In genomic region chr19:41297628-41298326, GRCh38 we compare ENCODE assay signal across 8 cellular contexts. TPM values are rescaled to one million over a fixed set of nuclear protein-coding genes. Genes with fewer than 3 reads are reported as not detected.
DNase-seq lines count a peak whose midpoint lies in the region; ATAC-seq, FAIRE-seq and TF ChIP-seq lines count a peak whose summit lies in the region.

No MANE protein-coding gene starts in this region.

- no peaks in the 10 kb centered on the region for H3K27me3 ChIP-seq in HepG2 (ENCODE audit: control insufficient read depth in 1 of 2, insufficient read depth in 2 of 2, low read length in 2 of 2)
- H3K27me3 ChIP-seq in upper lobe of right lung = no peaks in the 10 kb centered on the region

- no peak overlapping the region for H3K9ac ChIP-seq in HepG2 (ENCODE audit: insufficient read depth, low read depth, low read length)

- no peaks in the 10 kb centered on the region for H3K27me3 Mint-ChIP-seq in T-cell

- H3K4me1 ChIP-seq in HepG2 (ENCODE audit: insufficient read depth, low read length) = no peaks in the 10 kb centered on the region
- peaks cover 53% of the 10 kb centered on the region for H3K4me1 ChIP-seq in upper lobe of right lung

- POLR2A ChIA-PET in T-cell (lab: Charles Lee) (interaction anchor here (0.8 to 2.8 kb wide), 6 partner anchors 9 to 234 kb away, joined by 3 to 17 read pairs (median 3); partner anchors contain the start of gene HNRNPUL1 (in 1 of the 2)), HepG2 (lab: Yijun Ruan, JAX) (interaction anchor here (0.9 to 1.1 kb wide), 2 partner anchors 11 to 34 kb away, joined by 4 to 7 read pairs; partner anchors contain the start of gene HNRNPUL1)

- H3K4me2 ChIP-seq in HepG2 (ENCODE audit: low read depth, low read length) = no peak overlapping the region

- H3K36me3 Mint-ChIP-seq in T-cell = peaks cover 78% of the 10 kb centered on the region

- no peak for TF ChIP-seq EP300 in HepG2 (IDR thresholded peaks at IDR 0.05; ENCODE audit: low read depth in 2 of 2, low read length in 2 of 2)
- TF ChIP-seq EP300 in HepG2 (CRISPR knock-in tag; IDR thresholded peaks at IDR 0.05; ENCODE audit: borderline replicate concordance) = no peak

- H2AFZ ChIP-seq in HepG2 (ENCODE audit: low read length) = no peak overlapping the region

- FAIRE-seq in HepG2 (lab: Jason Lieb, UNC) = no peak

- H3K4me3 Mint-ChIP-seq in T-cell = peak overlapping the region in 2 of 3 donors; percentile 25 to 31

- BruUV-seq in HepG2 (replicated peaks; lab: Mats Ljungman, UMichigan) = TSS peak; percentile 26

- TF ChIP-seq RAD21 in HepG2 (CRISPR knock-in tag; IDR thresholded peaks at IDR 0.05) = no peak

- WGBS in HepG2 (ENCODE audit: low lambda C conversion rate) = 100% methylated on average over 5 of the region's 7 CpGs

- CTCF ChIA-PET in T-cell (lab: Charles Lee) = interaction anchor here (1.1 to 2.4 kb wide), 3 partner anchors 11 to 93 kb away, joined by 3 to 9 read pairs (median 7); no protein-coding TSS in a partner anchor
- CTCF ChIA-PET in HepG2 (lab: Yijun Ruan, JAX; ENCODE audit: low intra/inter-chr PET ratio, low total read pairs) = no interaction called here

- TF ChIP-seq POLR2A in HepG2 (IDR thresholded peaks at IDR 0.05; ENCODE audit: insufficient read depth in 1 of 2, low read depth in 2 of 2, low read length in 2 of 2) = no peak

- H3K4me3 ChIP-seq in HepG2 (replicated peaks in 1 of 3; ENCODE audit: insufficient read depth in 1 of 3, low read depth in 2 of 3, low read length in 3 of 3) (no peak overlapping the region), upper lobe of right lung (no peak overlapping the region)

- intact Hi-C loops in HepG2 (cut with micrococcal nuclease; ENCODE audit: unreplicated experiment) = no loop called here
- intact Hi-C loops in upper lobe of right lung (cut with DNase I) = no loop called here

- in situ Hi-C loops in HepG2 (cut with HindIII; ENCODE audit: extremely low pct_ligation_motif_present, low pct_unique_long_range_greater_than_20kb) = no loop called here

- TF ChIP-seq CTCF in HepG2 (CRISPR knock-in tag; IDR thresholded peaks at IDR 0.05) = no peak
- no peak for TF ChIP-seq CTCF in upper lobe of right lung (IDR thresholded peaks at IDR 0.05)

- peaks cover 83 to 87% (median 85%) of the 10 kb centered on the region in 3 donors for H3K4me1 Mint-ChIP-seq in T-cell

- peak overlapping the region; percentile 96 to 99 for H3K27ac Mint-ChIP-seq in T-cell

- ATAC-seq in GM18858 (IDR thresholded peaks at IDR 0.05; ENCODE audit: unreplicated experiment) (peak; percentile 65), HG02678 (IDR thresholded peaks at IDR 0.05; ENCODE audit: unreplicated experiment) (peak; percentile 78), T-cell (replicated peaks in 1 of 4) (peak in 3 of 4 experiments; percentile 7 to 34 (median 21)), HepG2 (no peak), upper lobe of right lung (no peak)

- peak in 5 of 34 experiments; percentile 23 to 38 (median 32) for DNase-seq in T-cell
- no peak for DNase-seq in HepG2 (ENCODE audit: low spot score)
- no peak for DNase-seq in upper lobe of right lung
- DNase-seq in SK-N-DZ (ENCODE audit: low spot score) = no peak
- DNase-seq in mesenteric fat pad (ENCODE audit: low spot score) = no peak
- DNase-seq in SKM-1 (lab: John Stamatoyannopoulos, UW; ENCODE audit: unreplicated experiment) = no peak

- no peaks in the 10 kb centered on the region for H3K79me2 ChIP-seq in HepG2 (ENCODE audit: insufficient read depth, low read length)

- H3K9me3 ChIP-seq in HepG2 (ENCODE audit: low read length) (no peaks in the 10 kb centered on the region), upper lobe of right lung (no peaks in the 10 kb centered on the region)

- H3K9me3 Mint-ChIP-seq in T-cell = no peaks in the 10 kb centered on the region

- no peaks in the 10 kb centered on the region; the same call in 1 of the 2 replicates for H4K20me1 ChIP-seq in HepG2 (ENCODE audit: insufficient read depth, low read length)

- H3K27ac ChIP-seq in HepG2 (ENCODE audit: extremely low read length, insufficient read depth, low read length) (peak overlapping the region; percentile 45), upper lobe of right lung (peak overlapping the region; percentile 82)

- H3K36me3 ChIP-seq in HepG2 (replicated peaks in 1 of 2; ENCODE audit: control insufficient read depth in 1 of 2, insufficient read depth in 2 of 2, low read length in 2 of 2) (peaks cover 58 to 97% of the 10 kb centered on the region in 2 experiments), upper lobe of right lung (peaks cover 76% of the 10 kb centered on the region)

RNA-seq across cellular contexts. Expression of gene CCDC97, which starts 12.2 kb away (rescaled TPM):
- total RNA-seq in T-cell (10 to 100 TPM; 38.9 to 61.5 (median 55.1) TPM), HepG2 (2016; rRNA removed; fragmentation: Illumina TruSeq; extraction: Trizol) (7.1 and 7.3 TPM in 2 replicates), upper lobe of right lung (31.9 TPM), mesenteric fat pad (20.5 TPM)
- 1.5 and 3.3 TPM in 2 replicates for total RNA-seq in HepG2 (2016; cell fraction: cytosol; rRNA removed; fragmentation: Illumina TruSeq; extraction: Trizol; ENCODE audit: low read depth)
- 6.7 and 7.8 TPM in 2 replicates for total RNA-seq in HepG2 (2016; cell fraction: insoluble cytoplasmic fraction; rRNA removed; fragmentation: Illumina TruSeq; extraction: Trizol)
- 4.3 and 5.8 TPM in 2 replicates for total RNA-seq in HepG2 (2016; cell fraction: membrane; rRNA removed; fragmentation: Illumina TruSeq; extraction: Trizol)
- 5.8 and 7.6 TPM in 2 replicates for total RNA-seq in HepG2 (2016; cell fraction: nucleus; rRNA removed; fragmentation: Illumina TruSeq; extraction: Trizol)
- 6.2 and 7.2 TPM in 2 replicates for polyA plus RNA-seq in HepG2 (2011; rRNA removed)
- polyA plus RNA-seq in HepG2 (2011; cell fraction: cytosol; rRNA removed) = 6.6 and 7.0 TPM in 2 replicates
- polyA plus RNA-seq in HepG2 (2011; cell fraction: nucleus; rRNA removed) = 10.5 and 12.4 TPM in 2 replicates
- polyA plus RNA-seq in HepG2 (2012) = 8.9 and 9.4 TPM in 2 replicates
- 1.4 and 1.9 TPM in 2 replicates for polyA plus RNA-seq in HepG2 (2016; cell fraction: cytosol; fragmentation: Illumina TruSeq; extraction: Trizol; ENCODE audit: low read depth)
- 10.6 and 15.1 TPM in 2 replicates for polyA plus RNA-seq in HepG2 (2016; cell fraction: insoluble cytoplasmic fraction; fragmentation: Illumina TruSeq; extraction: Trizol; ENCODE audit: low read depth)
- polyA plus RNA-seq in HepG2 (2016; cell fraction: membrane; fragmentation: Illumina TruSeq; extraction: Trizol; ENCODE audit: low read depth) = 4.3 and 5.1 TPM in 2 replicates
- polyA plus RNA-seq in HepG2 (2016; cell fraction: nucleus; fragmentation: Illumina TruSeq; extraction: Trizol; ENCODE audit: insufficient read depth, low read depth) = 16.5 and 17.3 TPM in 2 replicates
- polyA minus RNA-seq in HepG2 (2011; rRNA and poly(A)+ RNA removed; ENCODE audit: low replicate concordance) = 11.3 and 18.0 TPM in 2 replicates
- polyA minus RNA-seq in HepG2 (2011; cell fraction: cytosol; rRNA and poly(A)+ RNA removed) = 3.8 and 5.4 TPM in 2 replicates
- 9.4 and 9.9 TPM in 2 replicates for polyA minus RNA-seq in HepG2 (2011; cell fraction: nucleus; rRNA and poly(A)+ RNA removed)
- 7.1 and 8.5 TPM in 2 replicates for polyA plus RNA-seq in SK-N-DZ (2014; cell fraction: cytosol; rRNA removed)
- 5.3 and 5.6 TPM in 2 replicates for polyA plus RNA-seq in SK-N-DZ (2014; cell fraction: nucleus; rRNA removed)

RNA-seq across cellular contexts. Expression of gene HNRNPUL1, which starts 33.6 kb away (rescaled TPM):
- total RNA-seq in T-cell = 100 to 1,000 TPM; 275 to 350 (median 307) TPM
- total RNA-seq in HepG2 (2016; rRNA removed; fragmentation: Illumina TruSeq; extraction: Trizol) = 81.7 and 88.8 TPM in 2 replicates
- 30.9 and 33.3 TPM in 2 replicates for total RNA-seq in HepG2 (2016; cell fraction: cytosol; rRNA removed; fragmentation: Illumina TruSeq; extraction: Trizol; ENCODE audit: low read depth)
- total RNA-seq in HepG2 (2016; cell fraction: insoluble cytoplasmic fraction; rRNA removed; fragmentation: Illumina TruSeq; extraction: Trizol) = 77.3 and 84.2 TPM in 2 replicates
- total RNA-seq in HepG2 (2016; cell fraction: membrane; rRNA removed; fragmentation: Illumina TruSeq; extraction: Trizol) = 78.7 and 78.8 TPM in 2 replicates
- total RNA-seq in HepG2 (2016; cell fraction: nucleus; rRNA removed; fragmentation: Illumina TruSeq; extraction: Trizol) = 62.2 and 71.6 TPM in 2 replicates
- 29.7 and 30.9 TPM in 2 replicates for polyA plus RNA-seq in HepG2 (2011; rRNA removed)
- polyA plus RNA-seq in HepG2 (2011; cell fraction: cytosol; rRNA removed) = 16.7 and 21.1 TPM in 2 replicates
- 36.0 and 41.1 TPM in 2 replicates for polyA plus RNA-seq in HepG2 (2011; cell fraction: nucleus; rRNA removed)
- 62.3 and 78.5 TPM in 2 replicates for polyA plus RNA-seq in HepG2 (2012)
- polyA plus RNA-seq in HepG2 (2016; cell fraction: cytosol; fragmentation: Illumina TruSeq; extraction: Trizol; ENCODE audit: low read depth) = 43.7 and 48.0 TPM in 2 replicates
- 126 and 151 TPM in 2 replicates for polyA plus RNA-seq in HepG2 (2016; cell fraction: insoluble cytoplasmic fraction; fragmentation: Illumina TruSeq; extraction: Trizol; ENCODE audit: low read depth)
- 99.0 and 109 TPM in 2 replicates for polyA plus RNA-seq in HepG2 (2016; cell fraction: membrane; fragmentation: Illumina TruSeq; extraction: Trizol; ENCODE audit: low read depth)
- polyA plus RNA-seq in HepG2 (2016; cell fraction: nucleus; fragmentation: Illumina TruSeq; extraction: Trizol; ENCODE audit: insufficient read depth, low read depth) = 102 and 113 TPM in 2 replicates
- polyA minus RNA-seq in HepG2 (2011; rRNA and poly(A)+ RNA removed; ENCODE audit: low replicate concordance) = 47.6 and 50.7 TPM in 2 replicates
- 23.6 and 33.9 TPM in 2 replicates for polyA minus RNA-seq in HepG2 (2011; cell fraction: cytosol; rRNA and poly(A)+ RNA removed)
- polyA minus RNA-seq in HepG2 (2011; cell fraction: nucleus; rRNA and poly(A)+ RNA removed) = 61.9 and 71.0 TPM in 2 replicates
- 171 TPM for total RNA-seq in upper lobe of right lung
- 128 and 132 TPM in 2 replicates for polyA plus RNA-seq in SK-N-DZ (2014; cell fraction: cytosol; rRNA removed)
- polyA plus RNA-seq in SK-N-DZ (2014; cell fraction: nucleus; rRNA removed) = 50.4 and 50.6 TPM in 2 replicates
- 143 TPM for total RNA-seq in mesenteric fat pad

RNA-seq across cellular contexts. Expression of gene TGFB1, which starts 55.9 kb away (rescaled TPM):
- total RNA-seq in T-cell (100 to 1,000 TPM; 170 to 412 (median 206) TPM), HepG2 (2016; rRNA removed; fragmentation: Illumina TruSeq; extraction: Trizol) (2.7 and 4.1 TPM in 2 replicates), upper lobe of right lung (99.0 TPM), mesenteric fat pad (54.3 TPM)
- total RNA-seq in HepG2 (2016; cell fraction: cytosol; rRNA removed; fragmentation: Illumina TruSeq; extraction: Trizol; ENCODE audit: low read depth) = 6.2 and 9.0 TPM in 2 replicates
- 2.2 and 3.6 TPM in 2 replicates for total RNA-seq in HepG2 (2016; cell fraction: insoluble cytoplasmic fraction; rRNA removed; fragmentation: Illumina TruSeq; extraction: Trizol)
- total RNA-seq in HepG2 (2016; cell fraction: membrane; rRNA removed; fragmentation: Illumina TruSeq; extraction: Trizol) = 12.7 and 14.7 TPM in 2 replicates
- total RNA-seq in HepG2 (2016; cell fraction: nucleus; rRNA removed; fragmentation: Illumina TruSeq; extraction: Trizol) = 3.0 and 7.5 TPM in 2 replicates
- polyA plus RNA-seq in HepG2 (2011; rRNA removed) = 5.4 and 6.2 TPM in 2 replicates
- 4.9 and 6.6 TPM in 2 replicates for polyA plus RNA-seq in HepG2 (2011; cell fraction: cytosol; rRNA removed)
- 24.0 and 30.3 TPM in 2 replicates for polyA plus RNA-seq in HepG2 (2011; cell fraction: nucleus; rRNA removed)
- polyA plus RNA-seq in HepG2 (2012) = 27.5 and 39.6 TPM in 2 replicates
- polyA plus RNA-seq in HepG2 (2016; cell fraction: cytosol; fragmentation: Illumina TruSeq; extraction: Trizol; ENCODE audit: low read depth) = 35.9 and 36.5 TPM in 2 replicates
- polyA plus RNA-seq in HepG2 (2016; cell fraction: insoluble cytoplasmic fraction; fragmentation: Illumina TruSeq; extraction: Trizol; ENCODE audit: low read depth) = 13.3 and 16.4 TPM in 2 replicates
- polyA plus RNA-seq in HepG2 (2016; cell fraction: membrane; fragmentation: Illumina TruSeq; extraction: Trizol; ENCODE audit: low read depth) = 49.5 and 52.5 TPM in 2 replicates
- polyA plus RNA-seq in HepG2 (2016; cell fraction: nucleus; fragmentation: Illumina TruSeq; extraction: Trizol; ENCODE audit: insufficient read depth, low read depth) = 30.3 and 32.9 TPM in 2 replicates
- polyA minus RNA-seq in HepG2 (2011; rRNA and poly(A)+ RNA removed; ENCODE audit: low replicate concordance) = 5.5 and 10.7 TPM in 2 replicates
- 17.6 and 20.2 TPM in 2 replicates for polyA minus RNA-seq in HepG2 (2011; cell fraction: cytosol; rRNA and poly(A)+ RNA removed)
- polyA minus RNA-seq in HepG2 (2011; cell fraction: nucleus; rRNA and poly(A)+ RNA removed) = 6.1 and 7.5 TPM in 2 replicates
- polyA plus RNA-seq in SK-N-DZ (2014; cell fraction: cytosol; rRNA removed) = 6.3 and 8.1 TPM in 2 replicates
- polyA plus RNA-seq in SK-N-DZ (2014; cell fraction: nucleus; rRNA removed) = 1.8 and 9.6 TPM in 2 replicates

Comparison
In these comparisons a context has a peak if more than half of its experiments do, and no peak if none do; other contexts are left out.
1. ATAC-seq: peak in GM18858 (single experiment), HG02678 (single experiment) and T-cell (3 of 4); none in HepG2 (single experiment) and upper lobe of right lung (single experiment).